In the genomic region with DNA sequence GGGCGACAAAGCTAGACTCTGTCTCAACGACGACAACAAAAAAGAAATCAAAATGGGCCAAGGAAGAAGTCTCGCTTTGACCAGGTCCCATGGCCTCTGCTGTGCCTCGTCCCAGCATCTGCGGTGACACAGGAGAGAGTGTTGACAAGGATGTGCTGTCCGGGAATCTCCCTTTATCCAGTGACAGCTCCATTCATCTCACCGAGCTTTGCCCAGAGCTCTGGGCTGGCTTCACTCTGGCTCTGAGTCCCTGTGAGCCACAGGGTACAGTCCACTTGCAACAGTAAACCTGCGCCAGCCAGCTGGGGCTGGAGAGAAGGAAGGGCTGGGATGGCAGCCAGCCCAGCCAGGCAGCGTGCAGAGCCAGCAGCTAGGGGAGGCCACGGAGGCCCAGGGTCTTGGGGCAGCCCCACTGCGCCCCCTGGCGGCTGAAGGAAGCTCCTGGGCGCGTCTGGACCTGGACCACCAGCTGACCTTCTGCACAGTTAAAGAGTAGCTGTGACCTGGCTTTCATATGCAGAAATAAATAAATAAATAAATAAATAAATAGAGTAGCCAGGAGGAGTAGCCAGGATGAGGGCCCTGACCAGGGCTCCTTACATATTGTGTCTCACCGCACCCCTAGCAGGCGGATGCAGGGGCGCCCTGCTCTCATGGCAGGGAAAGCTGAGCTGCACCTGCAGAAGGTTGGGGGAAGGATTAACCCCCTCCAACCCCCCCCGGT, we compare ENCODE assay signal across 8 cellular contexts. TPM values are rescaled to one million over a fixed set of nuclear protein-coding genes. Genes with fewer than 3 reads are reported as not detected.
A peak's percentile ranks its signal among the peaks of the same experiment; 100 is the strongest.
DNase-seq lines count a peak whose midpoint lies in the region; ATAC-seq lines count a peak whose summit lies in the region.

No MANE protein-coding gene starts in this region.

- no peaks in the 10 kb centered on the region for H3K9me3 Mint-ChIP-seq in activated CD4-positive, alpha-beta memory T cell treated with anti-CD3 and anti-CD28 coated beads, Interleukin-2, amount 10 ng/mL, durations not matched to agents 7 days and 5 days
- no peaks in the 10 kb centered on the region for H3K9me3 Mint-ChIP-seq in memory B cell

- CTCF ChIA-PET in activated CD4-positive, alpha-beta memory T cell treated with anti-CD3 and anti-CD28 coated beads, Interleukin-2, amount 10 ng/mL, durations not matched to agents 7 days and 5 days (lab: Charles Lee): interaction anchor here (0.6 to 4.2 kb wide), 89 partner anchors 10 to 866 kb away, joined by 3 to 58 read pairs (median 4); partner anchors contain the start of gene RERE

- POLR2A ChIA-PET in activated CD4-positive, alpha-beta memory T cell treated with anti-CD3 and anti-CD28 coated beads, Interleukin-2, amount 10 ng/mL, durations not matched to agents 7 days and 5 days (lab: Charles Lee): interaction anchor here (0.5 to 2.1 kb wide), 8 partner anchors 9 to 339 kb away, joined by 3 to 17 read pairs (median 4); partner anchors contain the start of gene ENO1

- H3K36me3 Mint-ChIP-seq in activated CD4-positive, alpha-beta memory T cell treated with anti-CD3 and anti-CD28 coated beads, Interleukin-2, amount 10 ng/mL, durations not matched to agents 7 days and 5 days (ENCODE audit: low read depth): no peaks in the 10 kb centered on the region
- H3K36me3 Mint-ChIP-seq in memory B cell: no peaks in the 10 kb centered on the region

- peaks cover 5% of the 10 kb centered on the region for H3K4me1 Mint-ChIP-seq in activated CD4-positive, alpha-beta memory T cell treated with anti-CD3 and anti-CD28 coated beads, Interleukin-2, amount 10 ng/mL, durations not matched to agents 7 days and 5 days
- no peaks in the 10 kb centered on the region for H3K4me1 Mint-ChIP-seq in memory B cell

- H3K27me3 Mint-ChIP-seq in activated CD4-positive, alpha-beta memory T cell treated with anti-CD3 and anti-CD28 coated beads, Interleukin-2, amount 10 ng/mL, durations not matched to agents 7 days and 5 days: peaks cover 6% of the 10 kb centered on the region
- no peaks in the 10 kb centered on the region for H3K27me3 Mint-ChIP-seq in memory B cell

- DNase-seq in DMS153 (lab: John Stamatoyannopoulos, UW) (peak; percentile 99), NCI-H748 (lab: John Stamatoyannopoulos, UW; ENCODE audit: unreplicated experiment) (peak; percentile 84), memory B cell (ENCODE audit: low spot score in 2 of 2) (peak; percentile 74 to 84)
- peak; percentile 75 for DNase-seq in activated CD4-positive, alpha-beta memory T cell treated with anti-CD3 and anti-CD28 coated beads, Interleukin-2, amount 10 ng/mL, durations not matched to agents 7 days and 5 days
- DNase-seq in stimulated activated CD4-positive, alpha-beta T cell treated with anti-CD3 and anti-CD28 coated beads, TNF-alpha, amount 100 ng/mL, for 48 hours (ENCODE audit: low read depth in 3 of 3): peak; percentile 60 to 77 (median 64)

- H3K9ac ChIP-seq in duodenal mucosa (ENCODE audit: low read depth in 1 of 2, low read length in 2 of 2): peak overlapping the region in 1 of 2 donors; percentile 47

- no peaks in the 10 kb centered on the region for H3K9me3 ChIP-seq in duodenal mucosa (ENCODE audit: control insufficient read depth in 1 of 2, low read length in 2 of 2)

- no peaks in the 10 kb centered on the region for H3K27me3 ChIP-seq in duodenal mucosa (ENCODE audit: control insufficient read depth in 1 of 2, insufficient read depth in 2 of 2, low read length in 2 of 2)

- H3K27ac Mint-ChIP-seq in activated CD4-positive, alpha-beta memory T cell treated with anti-CD3 and anti-CD28 coated beads, Interleukin-2, amount 10 ng/mL, durations not matched to agents 7 days and 5 days: no peak overlapping the region
- no peak overlapping the region for H3K27ac Mint-ChIP-seq in memory B cell

- peaks cover 23 to 29% of the 10 kb centered on the region in 2 donors for H3K4me1 ChIP-seq in duodenal mucosa (ENCODE audit: control insufficient read depth in 1 of 2, insufficient read depth in 2 of 2, low read length in 2 of 2)

- H3K4me3 Mint-ChIP-seq in activated CD4-positive, alpha-beta memory T cell treated with anti-CD3 and anti-CD28 coated beads, Interleukin-2, amount 10 ng/mL, durations not matched to agents 7 days and 5 days: no peak overlapping the region
- H3K4me3 Mint-ChIP-seq in memory B cell: no peak overlapping the region

- H3K27ac ChIP-seq in duodenal mucosa (ENCODE audit: low read depth, low read length): peak overlapping the region; percentile 30

- H3K36me3 ChIP-seq in duodenal mucosa (ENCODE audit: control insufficient read depth in 1 of 2, insufficient read depth in 2 of 2, low read length in 2 of 2): no peaks in the 10 kb centered on the region

- ATAC-seq in HG03196 (IDR thresholded peaks at IDR 0.05; ENCODE audit: unreplicated experiment) (peak; percentile 72), memory B cell (ENCODE audit: low read depth) (peak; percentile 97), GM18868 (IDR thresholded peaks at IDR 0.05; ENCODE audit: unreplicated experiment) (no peak)

- peak overlapping the region; percentile 21 to 36 for H3K4me3 ChIP-seq in duodenal mucosa (ENCODE audit: low read depth in 1 of 2, low read length in 2 of 2)

RNA-seq across cellular contexts. Expression of gene ENO1, which starts 29.7 kb away (rescaled TPM):
- total RNA-seq in activated CD4-positive, alpha-beta memory T cell treated with anti-CD3 and anti-CD28 coated beads, Interleukin-2, amount 10 ng/mL, durations not matched to agents 7 days and 5 days: 1,000 to 10,000 TPM; 2,453 to 2,472 TPM

RNA-seq across cellular contexts. Expression of gene RERE, which starts 31.4 kb away (rescaled TPM):
- total RNA-seq in activated CD4-positive, alpha-beta memory T cell treated with anti-CD3 and anti-CD28 coated beads, Interleukin-2, amount 10 ng/mL, durations not matched to agents 7 days and 5 days: 100 to 1,000 TPM in 1 of 2 experiments, 10 to 100 TPM in 1; 96.6 to 101 TPM
